2 cellular contexts compared by ENCODE assay signal in the genomic region with DNA sequence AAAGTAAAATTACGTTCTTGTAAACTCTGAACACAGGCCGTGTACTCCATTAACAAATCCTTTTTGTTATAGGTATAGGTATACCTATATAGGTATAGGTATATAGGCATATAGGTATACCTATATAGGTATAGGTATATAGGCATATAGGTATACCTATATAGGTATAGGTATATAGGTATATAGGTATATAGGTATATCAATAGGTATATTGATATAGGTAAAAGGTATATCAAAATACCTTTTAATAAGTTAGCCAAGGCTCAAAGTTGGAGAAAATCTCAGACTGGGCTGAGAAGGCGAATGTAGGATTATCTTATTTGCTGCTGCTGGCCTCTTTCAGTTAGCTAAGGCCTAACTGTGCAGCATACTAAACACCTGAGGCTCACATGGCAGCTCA.
TF ChIP-seq lines count a peak whose summit lies in the region.

No MANE protein-coding gene starts in this region.

TF ChIP-seq in IMR-90, 13 proteins besides CTCF, POLR2A, EP300 and RAD21:
- TF ChIP-seq, protein P1, sequence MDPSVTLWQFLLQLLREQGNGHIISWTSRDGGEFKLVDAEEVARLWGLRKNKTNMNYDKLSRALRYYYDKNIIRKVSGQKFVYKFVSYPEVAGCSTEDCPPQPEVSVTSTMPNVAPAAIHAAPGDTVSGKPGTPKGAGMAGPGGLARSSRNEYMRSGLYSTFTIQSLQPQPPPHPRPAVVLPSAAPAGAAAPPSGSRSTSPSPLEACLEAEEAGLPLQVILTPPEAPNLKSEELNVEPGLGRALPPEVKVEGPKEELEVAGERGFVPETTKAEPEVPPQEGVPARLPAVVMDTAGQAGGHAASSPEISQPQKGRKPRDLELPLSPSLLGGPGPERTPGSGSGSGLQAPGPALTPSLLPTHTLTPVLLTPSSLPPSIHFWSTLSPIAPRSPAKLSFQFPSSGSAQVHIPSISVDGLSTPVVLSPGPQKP (IDR thresholded peaks at IDR 0.05; ENCODE audit: borderline replicate concordance, low read depth, low read length) = no peak
- no peak for TF ChIP-seq RCOR1 (IDR thresholded peaks at IDR 0.05; ENCODE audit: insufficient replicate concordance, low read length)
- TF ChIP-seq SMC3 (IDR thresholded peaks at IDR 0.05; ENCODE audit: low read depth, low read length) = no peak
- TF ChIP-seq, protein P2, sequence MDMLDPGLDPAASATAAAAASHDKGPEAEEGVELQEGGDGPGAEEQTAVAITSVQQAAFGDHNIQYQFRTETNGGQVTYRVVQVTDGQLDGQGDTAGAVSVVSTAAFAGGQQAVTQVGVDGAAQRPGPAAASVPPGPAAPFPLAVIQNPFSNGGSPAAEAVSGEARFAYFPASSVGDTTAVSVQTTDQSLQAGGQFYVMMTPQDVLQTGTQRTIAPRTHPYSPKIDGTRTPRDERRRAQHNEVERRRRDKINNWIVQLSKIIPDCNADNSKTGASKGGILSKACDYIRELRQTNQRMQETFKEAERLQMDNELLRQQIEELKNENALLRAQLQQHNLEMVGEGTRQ (IDR thresholded peaks at IDR 0.05; ENCODE audit: low read depth, low read length) = no peak
- no peak for TF ChIP-seq MAZ (IDR thresholded peaks at IDR 0.05; ENCODE audit: borderline replicate concordance, low read depth, low read length)
- TF ChIP-seq RFX5 (IDR thresholded peaks at IDR 0.05; ENCODE audit: low read depth, low read length) = no peak
- TF ChIP-seq CHD1 (IDR thresholded peaks at IDR 0.05; ENCODE audit: low read depth, low read length) = no peak
- no peak for TF ChIP-seq CEBPB (IDR thresholded peaks at IDR 0.05; ENCODE audit: low read depth, low read length)
- TF ChIP-seq MAFK (IDR thresholded peaks at IDR 0.05; ENCODE audit: low read depth, low read length) = no peak
- TF ChIP-seq MXI1 (IDR thresholded peaks at IDR 0.05; ENCODE audit: borderline replicate concordance, low read depth, low read length) = no peak
- TF ChIP-seq BHLHE40 (IDR thresholded peaks at IDR 0.05; ENCODE audit: low read depth, low read length) = no peak
- TF ChIP-seq NFE2L2 (IDR thresholded peaks at IDR 0.05; ENCODE audit: low read depth, low read length) = no peak
- TF ChIP-seq FOS (IDR thresholded peaks at IDR 0.05; ENCODE audit: low read depth, low read length) = no peak

TF ChIP-seq in GM12878, 131 proteins besides CTCF, POLR2A, EP300 and RAD21:
- TF ChIP-seq, protein P3, sequence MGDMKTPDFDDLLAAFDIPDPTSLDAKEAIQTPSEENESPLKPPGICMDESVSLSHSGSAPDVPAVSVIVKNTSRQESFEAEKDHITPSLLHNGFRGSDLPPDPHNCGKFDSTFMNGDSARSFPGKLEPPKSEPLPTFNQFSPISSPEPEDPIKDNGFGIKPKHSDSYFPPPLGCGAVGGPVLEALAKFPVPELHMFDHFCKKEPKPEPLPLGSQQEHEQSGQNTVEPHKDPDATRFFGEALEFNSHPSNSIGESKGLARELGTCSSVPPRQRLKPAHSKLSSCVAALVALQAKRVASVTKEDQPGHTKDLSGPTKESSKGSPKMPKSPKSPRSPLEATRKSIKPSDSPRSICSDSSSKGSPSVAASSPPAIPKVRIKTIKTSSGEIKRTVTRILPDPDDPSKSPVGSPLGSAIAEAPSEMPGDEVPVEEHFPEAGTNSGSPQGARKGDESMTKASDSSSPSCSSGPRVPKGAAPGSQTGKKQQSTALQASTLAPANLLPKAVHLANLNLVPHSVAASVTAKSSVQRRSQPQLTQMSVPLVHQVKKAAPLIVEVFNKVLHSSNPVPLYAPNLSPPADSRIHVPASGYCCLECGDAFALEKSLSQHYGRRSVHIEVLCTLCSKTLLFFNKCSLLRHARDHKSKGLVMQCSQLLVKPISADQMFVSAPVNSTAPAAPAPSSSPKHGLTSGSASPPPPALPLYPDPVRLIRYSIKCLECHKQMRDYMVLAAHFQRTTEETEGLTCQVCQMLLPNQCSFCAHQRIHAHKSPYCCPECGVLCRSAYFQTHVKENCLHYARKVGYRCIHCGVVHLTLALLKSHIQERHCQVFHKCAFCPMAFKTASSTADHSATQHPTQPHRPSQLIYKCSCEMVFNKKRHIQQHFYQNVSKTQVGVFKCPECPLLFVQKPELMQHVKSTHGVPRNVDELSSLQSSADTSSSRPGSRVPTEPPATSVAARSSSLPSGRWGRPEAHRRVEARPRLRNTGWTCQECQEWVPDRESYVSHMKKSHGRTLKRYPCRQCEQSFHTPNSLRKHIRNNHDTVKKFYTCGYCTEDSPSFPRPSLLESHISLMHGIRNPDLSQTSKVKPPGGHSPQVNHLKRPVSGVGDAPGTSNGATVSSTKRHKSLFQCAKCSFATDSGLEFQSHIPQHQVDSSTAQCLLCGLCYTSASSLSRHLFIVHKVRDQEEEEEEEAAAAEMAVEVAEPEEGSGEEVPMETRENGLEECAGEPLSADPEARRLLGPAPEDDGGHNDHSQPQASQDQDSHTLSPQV (IDR thresholded peaks at IDR 0.05) = no peak
- TF ChIP-seq RCOR1 (conservative IDR thresholded peaks at IDR 0.05; ENCODE audit: low read depth, low read length) = no peak
- no peak for TF ChIP-seq NBN (IDR thresholded peaks at IDR 0.05)
- no peak for TF ChIP-seq SUZ12 (IDR thresholded peaks at IDR 0.05; ENCODE audit: unreplicated experiment)
- TF ChIP-seq, protein P4, sequence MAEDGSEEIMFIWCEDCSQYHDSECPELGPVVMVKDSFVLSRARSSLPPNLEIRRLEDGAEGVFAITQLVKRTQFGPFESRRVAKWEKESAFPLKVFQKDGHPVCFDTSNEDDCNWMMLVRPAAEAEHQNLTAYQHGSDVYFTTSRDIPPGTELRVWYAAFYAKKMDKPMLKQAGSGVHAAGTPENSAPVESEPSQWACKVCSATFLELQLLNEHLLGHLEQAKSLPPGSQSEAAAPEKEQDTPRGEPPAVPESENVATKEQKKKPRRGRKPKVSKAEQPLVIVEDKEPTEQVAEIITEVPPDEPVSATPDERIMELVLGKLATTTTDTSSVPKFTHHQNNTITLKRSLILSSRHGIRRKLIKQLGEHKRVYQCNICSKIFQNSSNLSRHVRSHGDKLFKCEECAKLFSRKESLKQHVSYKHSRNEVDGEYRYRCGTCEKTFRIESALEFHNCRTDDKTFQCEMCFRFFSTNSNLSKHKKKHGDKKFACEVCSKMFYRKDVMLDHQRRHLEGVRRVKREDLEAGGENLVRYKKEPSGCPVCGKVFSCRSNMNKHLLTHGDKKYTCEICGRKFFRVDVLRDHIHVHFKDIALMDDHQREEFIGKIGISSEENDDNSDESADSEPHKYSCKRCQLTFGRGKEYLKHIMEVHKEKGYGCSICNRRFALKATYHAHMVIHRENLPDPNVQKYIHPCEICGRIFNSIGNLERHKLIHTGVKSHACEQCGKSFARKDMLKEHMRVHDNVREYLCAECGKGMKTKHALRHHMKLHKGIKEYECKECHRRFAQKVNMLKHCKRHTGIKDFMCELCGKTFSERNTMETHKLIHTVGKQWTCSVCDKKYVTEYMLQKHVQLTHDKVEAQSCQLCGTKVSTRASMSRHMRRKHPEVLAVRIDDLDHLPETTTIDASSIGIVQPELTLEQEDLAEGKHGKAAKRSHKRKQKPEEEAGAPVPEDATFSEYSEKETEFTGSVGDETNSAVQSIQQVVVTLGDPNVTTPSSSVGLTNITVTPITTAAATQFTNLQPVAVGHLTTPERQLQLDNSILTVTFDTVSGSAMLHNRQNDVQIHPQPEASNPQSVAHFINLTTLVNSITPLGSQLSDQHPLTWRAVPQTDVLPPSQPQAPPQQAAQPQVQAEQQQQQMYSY (CRISPR knock-in tag; IDR thresholded peaks at IDR 0.05) = no peak
- no peak for TF ChIP-seq SMARCA5 (IDR thresholded peaks at IDR 0.05)
- TF ChIP-seq NFXL1 (IDR thresholded peaks at IDR 0.05; ENCODE audit: borderline replicate concordance) = no peak
- TF ChIP-seq, protein P5, sequence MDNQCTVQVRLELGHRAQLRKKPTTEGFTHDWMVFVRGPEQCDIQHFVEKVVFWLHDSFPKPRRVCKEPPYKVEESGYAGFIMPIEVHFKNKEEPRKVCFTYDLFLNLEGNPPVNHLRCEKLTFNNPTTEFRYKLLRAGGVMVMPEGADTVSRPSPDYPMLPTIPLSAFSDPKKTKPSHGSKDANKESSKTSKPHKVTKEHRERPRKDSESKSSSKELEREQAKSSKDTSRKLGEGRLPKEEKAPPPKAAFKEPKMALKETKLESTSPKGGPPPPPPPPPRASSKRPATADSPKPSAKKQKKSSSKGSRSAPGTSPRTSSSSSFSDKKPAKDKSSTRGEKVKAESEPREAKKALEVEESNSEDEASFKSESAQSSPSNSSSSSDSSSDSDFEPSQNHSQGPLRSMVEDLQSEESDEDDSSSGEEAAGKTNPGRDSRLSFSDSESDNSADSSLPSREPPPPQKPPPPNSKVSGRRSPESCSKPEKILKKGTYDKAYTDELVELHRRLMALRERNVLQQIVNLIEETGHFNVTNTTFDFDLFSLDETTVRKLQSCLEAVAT (IDR thresholded peaks at IDR 0.05) = no peak
- TF ChIP-seq KAT2A (conservative IDR thresholded peaks at IDR 0.05; ENCODE audit: control insufficient read depth, low read depth, low read length) = no peak
- TF ChIP-seq, protein P6, sequence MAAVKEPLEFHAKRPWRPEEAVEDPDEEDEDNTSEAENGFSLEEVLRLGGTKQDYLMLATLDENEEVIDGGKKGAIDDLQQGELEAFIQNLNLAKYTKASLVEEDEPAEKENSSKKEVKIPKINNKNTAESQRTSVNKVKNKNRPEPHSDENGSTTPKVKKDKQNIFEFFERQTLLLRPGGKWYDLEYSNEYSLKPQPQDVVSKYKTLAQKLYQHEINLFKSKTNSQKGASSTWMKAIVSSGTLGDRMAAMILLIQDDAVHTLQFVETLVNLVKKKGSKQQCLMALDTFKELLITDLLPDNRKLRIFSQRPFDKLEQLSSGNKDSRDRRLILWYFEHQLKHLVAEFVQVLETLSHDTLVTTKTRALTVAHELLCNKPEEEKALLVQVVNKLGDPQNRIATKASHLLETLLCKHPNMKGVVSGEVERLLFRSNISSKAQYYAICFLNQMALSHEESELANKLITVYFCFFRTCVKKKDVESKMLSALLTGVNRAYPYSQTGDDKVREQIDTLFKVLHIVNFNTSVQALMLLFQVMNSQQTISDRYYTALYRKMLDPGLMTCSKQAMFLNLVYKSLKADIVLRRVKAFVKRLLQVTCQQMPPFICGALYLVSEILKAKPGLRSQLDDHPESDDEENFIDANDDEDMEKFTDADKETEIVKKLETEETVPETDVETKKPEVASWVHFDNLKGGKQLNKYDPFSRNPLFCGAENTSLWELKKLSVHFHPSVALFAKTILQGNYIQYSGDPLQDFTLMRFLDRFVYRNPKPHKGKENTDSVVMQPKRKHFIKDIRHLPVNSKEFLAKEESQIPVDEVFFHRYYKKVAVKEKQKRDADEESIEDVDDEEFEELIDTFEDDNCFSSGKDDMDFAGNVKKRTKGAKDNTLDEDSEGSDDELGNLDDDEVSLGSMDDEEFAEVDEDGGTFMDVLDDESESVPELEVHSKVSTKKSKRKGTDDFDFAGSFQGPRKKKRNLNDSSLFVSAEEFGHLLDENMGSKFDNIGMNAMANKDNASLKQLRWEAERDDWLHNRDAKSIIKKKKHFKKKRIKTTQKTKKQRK (IDR thresholded peaks at IDR 0.05; ENCODE audit: low read depth, low read length) = no peak
- no peak for TF ChIP-seq NR2C2 (IDR thresholded peaks at IDR 0.05; ENCODE audit: borderline replicate concordance, control insufficient read depth, insufficient read length, low read depth)
